1 cellular context compared by ENCODE assay signal in the genomic region with DNA sequence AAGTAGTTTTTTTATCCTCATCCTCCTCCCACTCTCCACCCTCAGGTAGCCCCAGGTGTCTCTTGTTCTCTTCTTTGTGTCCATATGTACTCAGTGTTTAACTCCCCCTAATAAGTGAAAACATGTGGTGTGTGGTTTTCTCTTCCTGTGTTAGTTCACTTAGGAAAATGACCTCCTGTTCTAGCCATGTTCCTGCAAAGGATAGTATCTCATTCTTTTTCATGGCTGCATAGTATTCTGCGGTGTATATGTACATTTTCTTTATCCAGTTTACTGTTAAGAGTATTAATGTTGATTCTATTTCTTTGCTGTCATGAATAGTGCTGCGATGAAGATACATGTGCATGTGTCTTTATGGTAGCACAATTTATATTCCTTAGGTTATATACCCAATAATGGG.
TF ChIP-seq lines count a peak whose summit lies in the region.

No MANE protein-coding gene starts in this region.

TF ChIP-seq in K562, 482 proteins besides CTCF, POLR2A, EP300 and RAD21 (continued from another document):
- TF ChIP-seq, protein P1, sequence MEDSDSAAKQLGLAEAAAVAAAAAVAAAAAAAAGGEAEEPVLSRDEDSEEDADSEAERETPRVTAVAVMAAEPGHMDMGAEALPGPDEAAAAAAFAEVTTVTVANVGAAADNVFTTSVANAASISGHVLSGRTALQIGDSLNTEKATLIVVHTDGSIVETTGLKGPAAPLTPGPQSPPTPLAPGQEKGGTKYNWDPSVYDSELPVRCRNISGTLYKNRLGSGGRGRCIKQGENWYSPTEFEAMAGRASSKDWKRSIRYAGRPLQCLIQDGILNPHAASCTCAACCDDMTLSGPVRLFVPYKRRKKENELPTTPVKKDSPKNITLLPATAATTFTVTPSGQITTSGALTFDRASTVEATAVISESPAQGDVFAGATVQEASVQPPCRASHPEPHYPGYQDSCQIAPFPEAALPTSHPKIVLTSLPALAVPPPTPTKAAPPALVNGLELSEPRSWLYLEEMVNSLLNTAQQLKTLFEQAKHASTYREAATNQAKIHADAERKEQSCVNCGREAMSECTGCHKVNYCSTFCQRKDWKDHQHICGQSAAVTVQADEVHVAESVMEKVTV (CRISPR knock-in tag; IDR thresholded peaks at IDR 0.05): no peak
- no peak for TF ChIP-seq ZBED1 (IDR thresholded peaks at IDR 0.05)
